In genomic region chr17:68035131-68035522, GRCh38 we compare ENCODE assay signal across 8 cellular contexts. TPM values are rescaled to one million over a fixed set of nuclear protein-coding genes. Genes with fewer than 3 reads are reported as not detected.
DNase-seq lines count a peak whose midpoint lies in the region; ATAC-seq and TF ChIP-seq lines count a peak whose summit lies in the region.

No MANE protein-coding gene starts in this region.

- H3K4me3 Mint-ChIP-seq in mesothelial cell of epicardium = peak overlapping the region; percentile 96

- ATAC-seq in GM18499 (IDR thresholded peaks at IDR 0.05; ENCODE audit: insufficient read depth, unreplicated experiment) (peak; percentile 78), HG02840 (IDR thresholded peaks at IDR 0.05; ENCODE audit: low FRiP score, unreplicated experiment) (peak; percentile 78)

- H3K9me3 ChIP-seq in WERI-Rb-1 (ENCODE audit: severe bottlenecking) = no peaks in the 10 kb centered on the region

- H3K27ac ChIP-seq in WERI-Rb-1 (peak overlapping the region; percentile 5; the same call in 1 of the 2 replicates), brain microvascular endothelial cell (peak overlapping the region; percentile 14)

- H3K4me3 ChIP-seq in WERI-Rb-1 (ENCODE audit: low read depth, low read length) (peak overlapping the region; percentile 46), brain microvascular endothelial cell (ENCODE audit: low read depth, low read length) (peak overlapping the region; percentile 26)

- H3K27me3 ChIP-seq in WERI-Rb-1 (ENCODE audit: insufficient read depth, low read depth, severe bottlenecking) (no peaks in the 10 kb centered on the region), brain microvascular endothelial cell (replicated peaks) (no peaks in the 10 kb centered on the region)

- H3K4me1 Mint-ChIP-seq in mesothelial cell of epicardium = peaks cover 30% of the 10 kb centered on the region

- H3K9me3 Mint-ChIP-seq in mesothelial cell of epicardium = no peaks in the 10 kb centered on the region

- H3K27ac Mint-ChIP-seq in mesothelial cell of epicardium = peak overlapping the region; percentile 96

- H3K36me3 Mint-ChIP-seq in mesothelial cell of epicardium = peaks cover 9% of the 10 kb centered on the region

- DNase-seq in NCI-H1930 (lab: John Stamatoyannopoulos, UW) (peak; percentile 99), WERI-Rb-1 (peak; percentile 98), brain microvascular endothelial cell (peak; percentile 91), mesothelial cell of epicardium (ENCODE audit: low spot score in 2 of 2, unreplicated experiment in 2 of 2) (peak; percentile 86 to 89), globus pallidus (ENCODE audit: low spot score) (no peak)
- DNase-seq in stimulated activated CD8-positive, alpha-beta memory T cell treated with anti-CD3 and anti-CD28 coated beads, Interleukin-4, amount 100 ng/mL, for 4 hours (ENCODE audit: low read depth in 2 of 2, low spot score in 1 of 2) = peak; percentile 63 to 76

- TF ChIP-seq CTCF in WERI-Rb-1 (IDR thresholded peaks at IDR 0.05; ENCODE audit: low read depth, low read length) (no peak), brain microvascular endothelial cell (IDR thresholded peaks at IDR 0.05; ENCODE audit: low read depth, low read length, missing control alignments) (no peak), mesothelial cell of epicardium (IDR thresholded peaks at IDR 0.05; ENCODE audit: unreplicated experiment) (no peak)

- no peaks in the 10 kb centered on the region for H3K27me3 Mint-ChIP-seq in mesothelial cell of epicardium (ENCODE audit: low read depth)

- H3K36me3 ChIP-seq in WERI-Rb-1 (peaks cover 46% of the 10 kb centered on the region), brain microvascular endothelial cell (replicated peaks) (peaks cover 23% of the 10 kb centered on the region)

- in situ Hi-C loops in brain microvascular endothelial cell (cut with HindIII; ENCODE audit: low pct_ligation_motif_present, low sequenced_read_pairs) = no loop called here

RNA-seq across cellular contexts. Expression of gene KPNA2, which starts 0.4 kb away (rescaled TPM):
- 99.8 to 101 TPM (median 100 TPM) in 3 replicates for total RNA-seq in mesothelial cell of epicardium

RNA-seq across cellular contexts. Expression of gene C17orf58, which starts 38.9 kb away (rescaled TPM):
- total RNA-seq in mesothelial cell of epicardium = 5.6 to 6.6 TPM (median 6.5 TPM) in 3 replicates
